In the genomic region with DNA sequence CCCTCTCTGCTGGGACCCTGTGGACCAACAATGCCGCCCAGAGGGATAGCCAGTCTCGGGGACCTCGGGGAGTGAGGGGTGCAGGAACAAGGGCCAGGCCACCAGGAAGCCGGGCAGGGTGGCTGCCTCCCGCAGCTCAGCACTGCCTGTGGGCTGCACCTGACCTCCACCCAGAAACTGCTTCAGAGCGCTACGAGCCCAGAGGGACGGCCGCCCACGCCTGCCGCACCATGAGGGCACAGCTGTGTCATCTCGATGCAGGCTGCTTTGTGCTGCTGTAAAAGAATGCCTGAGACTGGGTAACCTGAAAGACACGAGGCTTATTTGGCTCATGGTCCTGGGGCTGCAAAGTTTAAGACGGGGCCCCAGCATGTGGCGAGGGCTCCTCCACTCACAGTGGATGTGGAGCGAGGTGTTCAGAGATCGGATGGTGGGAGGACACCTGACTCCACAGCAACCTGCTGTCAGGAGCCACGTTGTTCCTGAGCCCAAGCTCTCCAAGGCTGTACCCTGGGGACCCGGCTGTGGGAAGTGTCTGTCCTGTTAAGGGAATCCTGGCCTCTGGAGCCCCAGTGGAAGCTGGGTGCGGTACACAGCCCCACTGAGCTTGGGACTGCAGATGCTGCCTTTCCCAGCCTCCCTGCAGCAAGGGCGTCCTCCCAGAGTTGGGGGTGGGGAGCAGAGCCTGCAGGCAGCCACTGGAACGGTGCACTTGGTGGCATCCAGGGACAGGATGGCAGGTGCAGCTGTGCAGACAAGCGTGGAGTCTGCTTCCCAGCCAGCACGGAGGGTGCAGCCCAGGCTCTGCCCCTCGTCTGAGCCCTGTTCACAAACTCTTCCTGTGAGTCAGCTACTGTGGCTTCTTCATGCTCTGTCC, we compare ENCODE assay signal across 1 cellular context.
TF ChIP-seq lines count a peak whose summit lies in the region.

No MANE protein-coding gene starts in this region.

TF ChIP-seq in K562, 482 proteins besides CTCF, POLR2A, EP300 and RAD21 (continued from another document):
- peak; percentile 25 for TF ChIP-seq RBM22 (IDR thresholded peaks at IDR 0.05; ENCODE audit: low read depth, low read length, poor library complexity, severe bottlenecking)
- 0 out of 2 replicates have a peak, but pooled peaks have one; percentile 23 for TF ChIP-seq CREB1 (IDR thresholded peaks at IDR 0.05)
- TF ChIP-seq CREB1 (CRISPR knock-in tag; IDR thresholded peaks at IDR 0.05), result no peak
- TF ChIP-seq BCL6 (CRISPR knock-in tag; IDR thresholded peaks at IDR 0.05), result no peak
